In the genomic region with DNA sequence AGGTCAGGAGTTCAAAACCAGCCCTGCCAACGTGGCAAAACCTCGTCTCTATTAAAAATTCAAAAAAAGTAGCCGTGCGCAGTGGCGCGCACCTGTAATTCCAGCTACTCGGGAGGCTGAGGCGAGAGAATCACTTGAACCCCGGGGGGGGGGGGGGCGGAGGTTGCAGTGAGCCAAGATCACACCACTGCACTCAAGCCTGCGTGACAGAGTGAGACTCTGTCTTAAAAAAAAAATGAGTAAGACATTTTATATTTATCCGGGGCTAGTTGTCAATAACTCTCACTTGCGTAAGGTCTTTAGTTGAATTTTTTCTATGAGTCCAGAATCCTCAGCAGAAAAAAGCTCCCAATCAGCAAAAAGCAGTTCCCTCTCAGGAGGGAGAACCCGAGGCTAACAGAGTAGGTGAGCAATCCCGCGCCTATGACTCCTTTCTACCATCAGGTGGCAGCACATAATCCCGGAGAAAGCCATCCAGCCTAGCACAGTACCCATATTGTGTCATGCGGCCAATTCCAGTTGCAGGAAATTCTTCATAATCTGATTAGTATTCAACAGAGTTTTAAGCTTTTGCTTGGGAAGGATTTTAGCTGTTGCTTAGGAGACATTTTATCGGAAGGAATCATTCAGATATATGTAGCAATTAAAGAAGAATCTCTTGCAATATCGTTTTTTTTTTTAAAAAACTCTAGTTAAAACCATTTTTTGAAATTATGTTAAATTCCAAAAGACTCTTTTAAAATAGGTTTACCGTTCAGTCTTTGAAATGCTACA, we compare ENCODE assay signal across 1 cellular context.
A peak's percentile ranks its signal among the peaks of the same experiment; 100 is the strongest.
TF ChIP-seq lines count a peak whose summit lies in the region.

No MANE protein-coding gene starts in this region.

TF ChIP-seq in HepG2, 621 proteins besides CTCF, POLR2A, EP300 and RAD21 (continued from another document and continues in another):
- TF ChIP-seq, protein P1, sequence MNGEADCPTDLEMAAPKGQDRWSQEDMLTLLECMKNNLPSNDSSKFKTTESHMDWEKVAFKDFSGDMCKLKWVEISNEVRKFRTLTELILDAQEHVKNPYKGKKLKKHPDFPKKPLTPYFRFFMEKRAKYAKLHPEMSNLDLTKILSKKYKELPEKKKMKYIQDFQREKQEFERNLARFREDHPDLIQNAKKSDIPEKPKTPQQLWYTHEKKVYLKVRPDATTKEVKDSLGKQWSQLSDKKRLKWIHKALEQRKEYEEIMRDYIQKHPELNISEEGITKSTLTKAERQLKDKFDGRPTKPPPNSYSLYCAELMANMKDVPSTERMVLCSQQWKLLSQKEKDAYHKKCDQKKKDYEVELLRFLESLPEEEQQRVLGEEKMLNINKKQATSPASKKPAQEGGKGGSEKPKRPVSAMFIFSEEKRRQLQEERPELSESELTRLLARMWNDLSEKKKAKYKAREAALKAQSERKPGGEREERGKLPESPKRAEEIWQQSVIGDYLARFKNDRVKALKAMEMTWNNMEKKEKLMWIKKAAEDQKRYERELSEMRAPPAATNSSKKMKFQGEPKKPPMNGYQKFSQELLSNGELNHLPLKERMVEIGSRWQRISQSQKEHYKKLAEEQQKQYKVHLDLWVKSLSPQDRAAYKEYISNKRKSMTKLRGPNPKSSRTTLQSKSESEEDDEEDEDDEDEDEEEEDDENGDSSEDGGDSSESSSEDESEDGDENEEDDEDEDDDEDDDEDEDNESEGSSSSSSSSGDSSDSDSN (CRISPR knock-in tag; IDR thresholded peaks at IDR 0.05) = 0 out of 2 replicates have a peak, but pooled peaks have one; percentile 23
- TF ChIP-seq ZFP36 (IDR thresholded peaks at IDR 0.05; ENCODE audit: borderline replicate concordance, low read depth, low read length, partially characterized antibody) = no peak
- peak; percentile 96 to 98 for TF ChIP-seq MAFK (conservative IDR thresholded peaks at IDR 0.05 in 1 of 2, IDR thresholded peaks at IDR 0.05 in 1 of 2; ENCODE audit: low read length in 2 of 2)
- no peak for TF ChIP-seq ZBTB8A (CRISPR knock-in tag; IDR thresholded peaks at IDR 0.05; ENCODE audit: borderline replicate concordance, low read depth)
- TF ChIP-seq GPN1 (CRISPR knock-in tag; IDR thresholded peaks at IDR 0.05; ENCODE audit: borderline replicate concordance) = no peak
- TF ChIP-seq, protein P2, sequence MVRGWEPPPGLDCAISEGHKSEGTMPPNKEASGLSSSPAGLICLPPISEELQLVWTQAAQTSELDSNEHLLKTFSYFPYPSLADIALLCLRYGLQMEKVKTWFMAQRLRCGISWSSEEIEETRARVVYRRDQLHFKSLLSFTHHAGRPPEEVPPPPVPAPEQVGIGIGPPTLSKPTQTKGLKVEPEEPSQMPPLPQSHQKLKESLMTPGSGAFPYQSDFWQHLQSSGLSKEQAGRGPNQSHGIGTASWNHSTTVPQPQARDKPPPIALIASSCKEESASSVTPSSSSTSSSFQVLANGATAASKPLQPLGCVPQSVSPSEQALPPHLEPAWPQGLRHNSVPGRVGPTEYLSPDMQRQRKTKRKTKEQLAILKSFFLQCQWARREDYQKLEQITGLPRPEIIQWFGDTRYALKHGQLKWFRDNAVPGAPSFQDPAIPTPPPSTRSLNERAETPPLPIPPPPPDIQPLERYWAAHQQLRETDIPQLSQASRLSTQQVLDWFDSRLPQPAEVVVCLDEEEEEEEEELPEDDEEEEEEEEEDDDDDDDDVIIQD (CRISPR knock-in tag; IDR thresholded peaks at IDR 0.05; ENCODE audit: low read depth) = 0 out of 2 replicates have a peak, but pooled peaks have one; percentile 29
- no peak for TF ChIP-seq NFKB2 (CRISPR knock-in tag; IDR thresholded peaks at IDR 0.05; ENCODE audit: borderline replicate concordance)
- no peak for TF ChIP-seq NFYC (CRISPR knock-in tag; IDR thresholded peaks at IDR 0.05)
- no peak for TF ChIP-seq PRMT3 (CRISPR knock-in tag; IDR thresholded peaks at IDR 0.05; ENCODE audit: borderline replicate concordance, low read depth)
- TF ChIP-seq, protein P3, sequence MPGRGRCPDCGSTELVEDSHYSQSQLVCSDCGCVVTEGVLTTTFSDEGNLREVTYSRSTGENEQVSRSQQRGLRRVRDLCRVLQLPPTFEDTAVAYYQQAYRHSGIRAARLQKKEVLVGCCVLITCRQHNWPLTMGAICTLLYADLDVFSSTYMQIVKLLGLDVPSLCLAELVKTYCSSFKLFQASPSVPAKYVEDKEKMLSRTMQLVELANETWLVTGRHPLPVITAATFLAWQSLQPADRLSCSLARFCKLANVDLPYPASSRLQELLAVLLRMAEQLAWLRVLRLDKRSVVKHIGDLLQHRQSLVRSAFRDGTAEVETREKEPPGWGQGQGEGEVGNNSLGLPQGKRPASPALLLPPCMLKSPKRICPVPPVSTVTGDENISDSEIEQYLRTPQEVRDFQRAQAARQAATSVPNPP (CRISPR knock-in tag; IDR thresholded peaks at IDR 0.05) = no peak
- TF ChIP-seq, protein P4, sequence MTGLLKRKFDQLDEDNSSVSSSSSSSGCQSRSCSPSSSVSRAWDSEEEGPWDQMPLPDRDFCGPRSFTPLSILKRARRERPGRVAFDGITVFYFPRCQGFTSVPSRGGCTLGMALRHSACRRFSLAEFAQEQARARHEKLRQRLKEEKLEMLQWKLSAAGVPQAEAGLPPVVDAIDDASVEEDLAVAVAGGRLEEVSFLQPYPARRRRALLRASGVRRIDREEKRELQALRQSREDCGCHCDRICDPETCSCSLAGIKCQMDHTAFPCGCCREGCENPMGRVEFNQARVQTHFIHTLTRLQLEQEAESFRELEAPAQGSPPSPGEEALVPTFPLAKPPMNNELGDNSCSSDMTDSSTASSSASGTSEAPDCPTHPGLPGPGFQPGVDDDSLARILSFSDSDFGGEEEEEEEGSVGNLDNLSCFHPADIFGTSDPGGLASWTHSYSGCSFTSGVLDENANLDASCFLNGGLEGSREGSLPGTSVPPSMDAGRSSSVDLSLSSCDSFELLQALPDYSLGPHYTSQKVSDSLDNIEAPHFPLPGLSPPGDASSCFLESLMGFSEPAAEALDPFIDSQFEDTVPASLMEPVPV (CRISPR knock-in tag; IDR thresholded peaks at IDR 0.05) = no peak
- TF ChIP-seq MED8 (CRISPR knock-in tag; IDR thresholded peaks at IDR 0.05; ENCODE audit: insufficient replicate concordance) = no peak
- TF ChIP-seq HOXD1 (CRISPR knock-in tag; IDR thresholded peaks at IDR 0.05) = no peak
- TF ChIP-seq ZNF329 (CRISPR knock-in tag; IDR thresholded peaks at IDR 0.05; ENCODE audit: low read depth) = no peak
- TF ChIP-seq, protein P5, sequence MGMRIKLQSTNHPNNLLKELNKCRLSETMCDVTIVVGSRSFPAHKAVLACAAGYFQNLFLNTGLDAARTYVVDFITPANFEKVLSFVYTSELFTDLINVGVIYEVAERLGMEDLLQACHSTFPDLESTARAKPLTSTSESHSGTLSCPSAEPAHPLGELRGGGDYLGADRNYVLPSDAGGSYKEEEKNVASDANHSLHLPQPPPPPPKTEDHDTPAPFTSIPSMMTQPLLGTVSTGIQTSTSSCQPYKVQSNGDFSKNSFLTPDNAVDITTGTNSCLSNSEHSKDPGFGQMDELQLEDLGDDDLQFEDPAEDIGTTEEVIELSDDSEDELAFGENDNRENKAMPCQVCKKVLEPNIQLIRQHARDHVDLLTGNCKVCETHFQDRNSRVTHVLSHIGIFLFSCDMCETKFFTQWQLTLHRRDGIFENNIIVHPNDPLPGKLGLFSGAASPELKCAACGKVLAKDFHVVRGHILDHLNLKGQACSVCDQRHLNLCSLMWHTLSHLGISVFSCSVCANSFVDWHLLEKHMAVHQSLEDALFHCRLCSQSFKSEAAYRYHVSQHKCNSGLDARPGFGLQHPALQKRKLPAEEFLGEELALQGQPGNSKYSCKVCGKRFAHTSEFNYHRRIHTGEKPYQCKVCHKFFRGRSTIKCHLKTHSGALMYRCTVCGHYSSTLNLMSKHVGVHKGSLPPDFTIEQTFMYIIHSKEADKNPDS (CRISPR knock-in tag; IDR thresholded peaks at IDR 0.05) = no peak
- TF ChIP-seq, protein P6, sequence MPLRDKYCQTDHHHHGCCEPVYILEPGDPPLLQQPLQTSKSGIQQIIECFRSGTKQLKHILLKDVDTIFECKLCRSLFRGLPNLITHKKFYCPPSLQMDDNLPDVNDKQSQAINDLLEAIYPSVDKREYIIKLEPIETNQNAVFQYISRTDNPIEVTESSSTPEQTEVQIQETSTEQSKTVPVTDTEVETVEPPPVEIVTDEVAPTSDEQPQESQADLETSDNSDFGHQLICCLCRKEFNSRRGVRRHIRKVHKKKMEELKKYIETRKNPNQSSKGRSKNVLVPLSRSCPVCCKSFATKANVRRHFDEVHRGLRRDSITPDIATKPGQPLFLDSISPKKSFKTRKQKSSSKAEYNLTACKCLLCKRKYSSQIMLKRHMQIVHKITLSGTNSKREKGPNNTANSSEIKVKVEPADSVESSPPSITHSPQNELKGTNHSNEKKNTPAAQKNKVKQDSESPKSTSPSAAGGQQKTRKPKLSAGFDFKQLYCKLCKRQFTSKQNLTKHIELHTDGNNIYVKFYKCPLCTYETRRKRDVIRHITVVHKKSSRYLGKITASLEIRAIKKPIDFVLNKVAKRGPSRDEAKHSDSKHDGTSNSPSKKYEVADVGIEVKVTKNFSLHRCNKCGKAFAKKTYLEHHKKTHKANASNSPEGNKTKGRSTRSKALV (CRISPR knock-in tag; IDR thresholded peaks at IDR 0.05) = peak; percentile 50; the same call in 1 of the 2 replicates
- 0 out of 2 replicates have a peak, but pooled peaks have one; percentile 61 for TF ChIP-seq ZSCAN29 (CRISPR knock-in tag; conservative IDR thresholded peaks at IDR 0.05)
- TF ChIP-seq, protein P7, sequence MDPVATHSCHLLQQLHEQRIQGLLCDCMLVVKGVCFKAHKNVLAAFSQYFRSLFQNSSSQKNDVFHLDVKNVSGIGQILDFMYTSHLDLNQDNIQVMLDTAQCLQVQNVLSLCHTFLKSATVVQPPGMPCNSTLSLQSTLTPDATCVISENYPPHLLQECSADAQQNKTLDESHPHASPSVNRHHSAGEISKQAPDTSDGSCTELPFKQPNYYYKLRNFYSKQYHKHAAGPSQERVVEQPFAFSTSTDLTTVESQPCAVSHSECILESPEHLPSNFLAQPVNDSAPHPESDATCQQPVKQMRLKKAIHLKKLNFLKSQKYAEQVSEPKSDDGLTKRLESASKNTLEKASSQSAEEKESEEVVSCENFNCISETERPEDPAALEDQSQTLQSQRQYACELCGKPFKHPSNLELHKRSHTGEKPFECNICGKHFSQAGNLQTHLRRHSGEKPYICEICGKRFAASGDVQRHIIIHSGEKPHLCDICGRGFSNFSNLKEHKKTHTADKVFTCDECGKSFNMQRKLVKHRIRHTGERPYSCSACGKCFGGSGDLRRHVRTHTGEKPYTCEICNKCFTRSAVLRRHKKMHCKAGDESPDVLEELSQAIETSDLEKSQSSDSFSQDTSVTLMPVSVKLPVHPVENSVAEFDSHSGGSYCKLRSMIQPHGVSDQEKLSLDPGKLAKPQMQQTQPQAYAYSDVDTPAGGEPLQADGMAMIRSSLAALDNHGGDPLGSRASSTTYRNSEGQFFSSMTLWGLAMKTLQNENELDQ (CRISPR knock-in tag; IDR thresholded peaks at IDR 0.05; ENCODE audit: borderline replicate concordance) = no peak
- no peak for TF ChIP-seq ATRX (CRISPR knock-in tag; IDR thresholded peaks at IDR 0.05; ENCODE audit: borderline replicate concordance)
- TF ChIP-seq HOXA3 (CRISPR knock-in tag; IDR thresholded peaks at IDR 0.05) = peak; percentile 36; the same call in 1 of the 2 replicates
- no peak for TF ChIP-seq TARDBP (CRISPR knock-in tag; IDR thresholded peaks at IDR 0.05)
- TF ChIP-seq HNF4G (IDR thresholded peaks at IDR 0.05; ENCODE audit: borderline replicate concordance, low read depth, low read length) = no peak
- 0 out of 2 replicates have a peak, but pooled peaks have one; percentile 31 for TF ChIP-seq HNF4G (CRISPR knock-in tag; IDR thresholded peaks at IDR 0.05; ENCODE audit: borderline replicate concordance, low read depth)
- TF ChIP-seq ZNF552 (CRISPR knock-in tag; IDR thresholded peaks at IDR 0.05; ENCODE audit: borderline replicate concordance) = no peak
- TF ChIP-seq, protein P8, sequence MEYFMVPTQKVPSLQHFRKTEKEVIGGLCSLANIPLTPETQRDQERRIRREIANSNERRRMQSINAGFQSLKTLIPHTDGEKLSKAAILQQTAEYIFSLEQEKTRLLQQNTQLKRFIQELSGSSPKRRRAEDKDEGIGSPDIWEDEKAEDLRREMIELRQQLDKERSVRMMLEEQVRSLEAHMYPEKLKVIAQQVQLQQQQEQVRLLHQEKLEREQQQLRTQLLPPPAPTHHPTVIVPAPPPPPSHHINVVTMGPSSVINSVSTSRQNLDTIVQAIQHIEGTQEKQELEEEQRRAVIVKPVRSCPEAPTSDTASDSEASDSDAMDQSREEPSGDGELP (IDR thresholded peaks at IDR 0.05; ENCODE audit: borderline replicate concordance, low read depth) = 0 out of 2 replicates have a peak, but pooled peaks have one; percentile 18
- TF ChIP-seq, protein P9, sequence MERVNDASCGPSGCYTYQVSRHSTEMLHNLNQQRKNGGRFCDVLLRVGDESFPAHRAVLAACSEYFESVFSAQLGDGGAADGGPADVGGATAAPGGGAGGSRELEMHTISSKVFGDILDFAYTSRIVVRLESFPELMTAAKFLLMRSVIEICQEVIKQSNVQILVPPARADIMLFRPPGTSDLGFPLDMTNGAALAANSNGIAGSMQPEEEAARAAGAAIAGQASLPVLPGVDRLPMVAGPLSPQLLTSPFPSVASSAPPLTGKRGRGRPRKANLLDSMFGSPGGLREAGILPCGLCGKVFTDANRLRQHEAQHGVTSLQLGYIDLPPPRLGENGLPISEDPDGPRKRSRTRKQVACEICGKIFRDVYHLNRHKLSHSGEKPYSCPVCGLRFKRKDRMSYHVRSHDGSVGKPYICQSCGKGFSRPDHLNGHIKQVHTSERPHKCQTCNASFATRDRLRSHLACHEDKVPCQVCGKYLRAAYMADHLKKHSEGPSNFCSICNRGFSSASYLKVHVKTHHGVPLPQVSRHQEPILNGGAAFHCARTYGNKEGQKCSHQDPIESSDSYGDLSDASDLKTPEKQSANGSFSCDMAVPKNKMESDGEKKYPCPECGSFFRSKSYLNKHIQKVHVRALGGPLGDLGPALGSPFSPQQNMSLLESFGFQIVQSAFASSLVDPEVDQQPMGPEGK (CRISPR knock-in tag; IDR thresholded peaks at IDR 0.05) = 0 out of 2 replicates have a peak, but pooled peaks have one; percentile 14
- no peak for TF ChIP-seq HIVEP1 (CRISPR knock-in tag; IDR thresholded peaks at IDR 0.05)
- TF ChIP-seq JDP2 (CRISPR knock-in tag; IDR thresholded peaks at IDR 0.05; ENCODE audit: borderline replicate concordance) = no peak
- no peak for TF ChIP-seq RARA (CRISPR knock-in tag; IDR thresholded peaks at IDR 0.05)
- peak; percentile 56 for TF ChIP-seq SAP130 (CRISPR knock-in tag; IDR thresholded peaks at IDR 0.05; ENCODE audit: low read depth)
- TF ChIP-seq, protein P10, sequence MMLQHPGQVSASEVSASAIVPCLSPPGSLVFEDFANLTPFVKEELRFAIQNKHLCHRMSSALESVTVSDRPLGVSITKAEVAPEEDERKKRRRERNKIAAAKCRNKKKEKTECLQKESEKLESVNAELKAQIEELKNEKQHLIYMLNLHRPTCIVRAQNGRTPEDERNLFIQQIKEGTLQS (CRISPR knock-in tag; IDR thresholded peaks at IDR 0.05) = no peak
- no peak for TF ChIP-seq ZNF33B (CRISPR knock-in tag; IDR thresholded peaks at IDR 0.05)
- TF ChIP-seq POLR2AphosphoS5 (IDR thresholded peaks at IDR 0.05; ENCODE audit: low read depth, low read length) = no peak
- TF ChIP-seq ZZZ3 (CRISPR knock-in tag; IDR thresholded peaks at IDR 0.05; ENCODE audit: borderline replicate concordance) = no peak
- no peak for TF ChIP-seq ZNF558 (CRISPR knock-in tag; IDR thresholded peaks at IDR 0.05; ENCODE audit: borderline replicate concordance)
- no peak for TF ChIP-seq ZNF644 (CRISPR knock-in tag; IDR thresholded peaks at IDR 0.05; ENCODE audit: low read depth)
